ENCODE assay signal across 24 cellular contexts in the genomic region with DNA sequence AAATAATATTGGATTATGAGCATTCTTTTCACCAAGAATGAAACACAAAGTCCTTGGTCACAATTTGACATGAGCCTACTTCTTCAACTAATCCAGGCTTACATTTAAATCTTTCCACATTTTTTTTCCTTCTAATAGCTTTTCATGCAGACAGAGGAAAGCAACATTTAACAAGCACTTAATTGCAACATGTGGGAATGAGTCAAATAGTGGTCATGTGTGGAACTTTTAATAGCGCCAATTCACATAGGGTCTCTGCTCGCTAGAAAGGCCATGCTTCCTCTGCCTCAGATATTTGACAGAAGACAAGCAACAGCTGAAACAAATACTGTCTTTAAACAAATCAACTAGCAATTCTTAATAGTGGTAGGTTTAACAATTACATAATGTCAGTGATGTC.
"Had no signal": no experiment of that assay in that cellular context is flagged by ENCODE, and none has a peak within 500 bp of the region (broad histone marks: within the 10 kb centered on the region; RNA-seq: fewer than 3 reads in every experiment).

No MANE protein-coding gene starts in this region.

- H3K27ac ChIP-seq: body of pancreas, coronary artery, stomach, vagina had no signal

- ATAC-seq: activated CD8-positive, alpha-beta memory T cell treated with anti-CD3 and anti-CD28 coated beads, Interleukin-2, amount 10 ng/mL, durations not matched to agents 7 days and 5 days; body of pancreas; left lobe of liver; right cardiac atrium had no signal

- H3K4me3 ChIP-seq: body of pancreas, coronary artery, stomach, vagina had no signal

- FAIRE-seq: endometrium, small intestine had no signal

- H3K9me3 ChIP-seq: body of pancreas, stomach, vagina had no signal

- H3K4me1 ChIP-seq: body of pancreas, stomach, vagina had no signal

- DNase-seq: activated CD4-positive, alpha-beta memory T cell treated with anti-CD3 and anti-CD28 coated beads, Interleukin-2, amount 10 ng/mL, durations not matched to agents 7 days and 5 days; activated CD4-positive, alpha-beta T cell treated with anti-CD3 and anti-CD28 coated beads for 48 hours; activated CD4-positive, CD25-positive, alpha-beta regulatory T cell; activated CD8-positive, alpha-beta memory T cell treated with anti-CD3 and anti-CD28 coated beads, Interleukin-2, amount 10 ng/mL, durations not matched to agents 7 days and 5 days; activated naive CD4-positive, alpha-beta T cell; activated naive CD8-positive, alpha-beta T cell treated with anti-CD3 and anti-CD28 coated beads for 36 hours; amygdala; body of pancreas; erythroblast; hypothalamus; islet precursor cell; mammary epithelial cell; naive B cell; right cardiac atrium; small intestine; stimulated activated CD4-positive, alpha-beta T cell treated with anti-CD3 and anti-CD28 coated beads, Interleukin-4, amount 100 ng/mL, for 1 hour; stomach; T-helper 1 cell; T-helper 9 cell; trophoblast cell had no signal

- H3K27me3 ChIP-seq: body of pancreas, stomach, vagina had no signal

- H3K36me3 ChIP-seq: stomach, vagina had no signal
